1 cellular context compared by ENCODE assay signal in genomic region chrX:55717521-55718497, GRCh38.
TF ChIP-seq lines count a peak whose summit lies in the region.

TSS of gene RRAGB (plus strand) at chrX:55717749. CDS start at chrX:55718328, 579 bp downstream.

TF ChIP-seq in H1, 55 proteins besides CTCF, POLR2A, EP300 and RAD21:
- TF ChIP-seq POU5F1 (IDR thresholded peaks at IDR 0.05; ENCODE audit: low read depth, low read length) = no peak
- TF ChIP-seq SIX5 (IDR thresholded peaks at IDR 0.05; ENCODE audit: low read depth, low read length) = no peak
- TF ChIP-seq RFX5 (IDR thresholded peaks at IDR 0.05; ENCODE audit: borderline replicate concordance, low read depth, low read length) = no peak
- peak; percentile 44; the same call in 1 of the 2 replicates for TF ChIP-seq SP1 (IDR thresholded peaks at IDR 0.05; ENCODE audit: low read depth, low read length)
- peak; percentile 87 for TF ChIP-seq ATF3 (IDR thresholded peaks at IDR 0.05; ENCODE audit: insufficient read depth, low read depth, low read length)
- TF ChIP-seq RNF2 (IDR thresholded peaks at IDR 0.05; ENCODE audit: borderline replicate concordance, low read depth, low read length, missing control alignments, poor library complexity, severe bottlenecking) = no peak
- peak; percentile 50 for TF ChIP-seq SAP30 (IDR thresholded peaks at IDR 0.05; ENCODE audit: insufficient read depth, insufficient replicate concordance, low read length)
- TF ChIP-seq KDM1A (IDR thresholded peaks at IDR 0.05; ENCODE audit: borderline replicate concordance, low read length) = no peak
- TF ChIP-seq SIN3A (conservative IDR thresholded peaks at IDR 0.05 in 1 of 2, IDR thresholded peaks at IDR 0.05 in 1 of 2; ENCODE audit: low read depth in 1 of 2, low read length in 2 of 2) = 0 out of 4 replicates have a peak, but pooled peaks of 1 of the 2 experiments have one; percentile 25
- peak; percentile 58; the same call in 1 of the 2 replicates for TF ChIP-seq TBP (IDR thresholded peaks at IDR 0.05; ENCODE audit: low read depth, low read length)
- no peak for TF ChIP-seq SIRT6 (IDR thresholded peaks at IDR 0.05; ENCODE audit: low read length)
- TF ChIP-seq GTF2F1 (IDR thresholded peaks at IDR 0.05; ENCODE audit: borderline replicate concordance, low read depth, low read length) = no peak
- peak; percentile 98 for TF ChIP-seq USF2 (IDR thresholded peaks at IDR 0.05; ENCODE audit: low read length)
- TF ChIP-seq MAX (IDR thresholded peaks at IDR 0.05) = peak; percentile 73
- peak; percentile 53 for TF ChIP-seq POLR2AphosphoS5 (IDR thresholded peaks at IDR 0.05; ENCODE audit: low read depth, low read length)
- TF ChIP-seq SP2 (IDR thresholded peaks at IDR 0.05; ENCODE audit: low read length) = peak; percentile 25; the same call in 1 of the 2 replicates
- no peak for TF ChIP-seq CHD7 (IDR thresholded peaks at IDR 0.05; ENCODE audit: insufficient replicate concordance, low read length)
- peak; percentile 92 for TF ChIP-seq CEBPB (IDR thresholded peaks at IDR 0.05; ENCODE audit: low read depth, low read length)
- no peak for TF ChIP-seq EGR1 (IDR thresholded peaks at IDR 0.05; ENCODE audit: borderline replicate concordance, low read depth, low read length)
- TF ChIP-seq KDM4A (IDR thresholded peaks at IDR 0.05; ENCODE audit: low read depth, low read length, severe bottlenecking) = no peak
- peak; percentile 56; the same call in 1 of the 2 replicates for TF ChIP-seq PHF8 (conservative IDR thresholded peaks at IDR 0.05; ENCODE audit: low read depth, low read length)
- TF ChIP-seq E2F6 (IDR thresholded peaks at IDR 0.05) = no peak
- TF ChIP-seq JUND (IDR thresholded peaks at IDR 0.05; ENCODE audit: low read length) = no peak
- TF ChIP-seq RXRA (IDR thresholded peaks at IDR 0.05; ENCODE audit: insufficient read depth, low read depth, low read length) = no peak
- TF ChIP-seq CREB1 (IDR thresholded peaks at IDR 0.05) = no peak
- no peak for TF ChIP-seq SP4 (IDR thresholded peaks at IDR 0.05; ENCODE audit: low read length)
- no peak for TF ChIP-seq ZNF274 (IDR thresholded peaks at IDR 0.05; ENCODE audit: borderline replicate concordance, extremely low read depth, low read length)
- peak; percentile 45; the same call in 1 of the 2 replicates for TF ChIP-seq TAF1 (IDR thresholded peaks at IDR 0.05; ENCODE audit: low read depth, low read length)
- TF ChIP-seq KDM5A (IDR thresholded peaks at IDR 0.05; ENCODE audit: low read length) = no peak; the same call in 1 of the 2 replicates
TF ChIP-seq in H1: peak in this region for 12.
